Comparison of ENCODE assay signal across 14 cellular contexts in the genomic region with DNA sequence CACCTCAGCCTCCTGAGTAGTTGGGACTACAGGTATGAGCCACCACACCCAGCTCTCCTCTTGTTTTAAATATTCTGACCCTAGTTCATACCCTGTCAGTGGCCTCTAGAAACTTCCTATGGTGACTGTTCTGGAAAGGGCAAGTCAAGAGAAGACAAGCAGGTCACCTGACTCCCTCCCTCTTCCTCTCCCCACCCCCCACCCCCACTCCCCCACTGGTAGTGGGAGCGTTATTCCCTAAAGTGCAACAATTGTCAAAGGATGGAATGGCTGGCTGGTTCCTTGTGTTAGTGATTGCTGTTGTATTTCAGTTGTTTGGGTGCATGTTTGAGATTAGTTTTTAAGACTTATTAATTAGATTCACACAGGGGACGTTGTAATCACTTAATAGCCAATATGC.
DNase-seq lines count a peak whose midpoint lies in the region; TF ChIP-seq lines count a peak whose summit lies in the region.
"Had no signal": no experiment of that assay in that cellular context is flagged by ENCODE, and none has a peak within 500 bp of the region (broad histone marks: within the 10 kb centered on the region; RNA-seq: fewer than 3 reads in every experiment).

No MANE protein-coding gene starts in this region.

- POLR2A ChIA-PET in MCF 10A (lab: Yijun Ruan, JAX) = no interaction called here

- H3K9me3 Mint-ChIP-seq in MCF 10A (ENCODE audit: unreplicated experiment) = no peaks in the 10 kb centered on the region

- H3K4me3 ChIP-seq in breast epithelium (no peak overlapping the region), OCI-LY1 (ENCODE audit: low read depth, low read length, poor library complexity, severe bottlenecking) (no peak overlapping the region), iPS-20b (ENCODE audit: low read length) (peak overlapping the region; percentile 4; the same call in 1 of the 2 replicates), testis (no peak overlapping the region)
- H3K4me3 ChIP-seq: BLaER1 had no signal

- no peaks in the 10 kb centered on the region for H3K27me3 Mint-ChIP-seq in MCF 10A (ENCODE audit: insufficient read depth, unreplicated experiment)

- no peaks in the 10 kb centered on the region for H4K20me1 ChIP-seq in OCI-LY1 (ENCODE audit: insufficient read depth, low read length)
- H4K20me1 ChIP-seq: BLaER1 had no signal

- no peak overlapping the region for H3K4me2 ChIP-seq in OCI-LY1 (ENCODE audit: low read length)
- H3K4me2 ChIP-seq: BLaER1 had no signal

- TF ChIP-seq POLR2A in breast epithelium (IDR thresholded peaks at IDR 0.05) (no peak), testis (IDR thresholded peaks at IDR 0.05) (no peak)

- H3K27ac ChIP-seq in breast epithelium (no peak overlapping the region), OCI-LY1 (ENCODE audit: low read depth, low read length, poor library complexity, severe bottlenecking) (peak overlapping the region; percentile 99), iPS-20b (ENCODE audit: low read length) (no peak overlapping the region), testis (peak overlapping the region; percentile 44 to 70)
- H3K27ac ChIP-seq: 22Rv1, BLaER1 had no signal

- H3K4me3 Mint-ChIP-seq in MCF 10A (ENCODE audit: unreplicated experiment) = no peak overlapping the region
- H3K4me3 Mint-ChIP-seq: CD8-positive, alpha-beta memory T cell had no signal

- H3K9me3 ChIP-seq in breast epithelium = no peaks in the 10 kb centered on the region
- H3K9me3 ChIP-seq in OCI-LY1 (ENCODE audit: low read length) = no peaks in the 10 kb centered on the region
- H3K9me3 ChIP-seq in iPS-20b (ENCODE audit: insufficient read depth, low read depth, low read length) = peaks cover 13% of the 10 kb centered on the region; the same call in 1 of the 2 replicates
- no peaks in the 10 kb centered on the region for H3K9me3 ChIP-seq in testis

- intact Hi-C loops in MCF 10A (cut with micrococcal nuclease) (no loop called here), breast epithelium (cut with DNase I; ENCODE audit: low total_unique reads) (no loop called here), testis (cut with DNase I; ENCODE audit: low total_unique reads) (no loop called here)

- no peaks in the 10 kb centered on the region for H3K27me3 ChIP-seq in breast epithelium
- H3K27me3 ChIP-seq in OCI-LY1 (ENCODE audit: insufficient read depth, low read length) = no peaks in the 10 kb centered on the region
- no peaks in the 10 kb centered on the region for H3K27me3 ChIP-seq in iPS-20b (ENCODE audit: insufficient read depth, low read length)
- H3K27me3 ChIP-seq in testis = no peaks in the 10 kb centered on the region
- H3K27me3 ChIP-seq: BLaER1 had no signal

- H3K4me1 ChIP-seq in breast epithelium (no peaks in the 10 kb centered on the region), OCI-LY1 (ENCODE audit: insufficient read depth, low read length, severe bottlenecking) (peaks cover 99% of the 10 kb centered on the region), iPS-20b (ENCODE audit: insufficient read depth, low read length) (peaks cover 35% of the 10 kb centered on the region), testis (peaks cover 68% of the 10 kb centered on the region)

- TF ChIP-seq CTCF in MCF 10A (IDR thresholded peaks at IDR 0.05; ENCODE audit: unreplicated experiment) (no peak), breast epithelium (IDR thresholded peaks at IDR 0.05) (no peak), OCI-LY1 (IDR thresholded peaks at IDR 0.05; ENCODE audit: low read length) (no peak), testis (IDR thresholded peaks at IDR 0.05) (no peak)

- DNase-seq in MCF 10A (ENCODE audit: unreplicated experiment) (no peak), breast epithelium (ENCODE audit: low spot score in 2 of 2) (no peak), testis (peak; percentile 58), RKO (ENCODE audit: low spot score) (no peak), 8988T (no peak)
- no peak for DNase-seq in activated naive CD4-positive, alpha-beta T cell treated with Interleukin-2 at 50 U/mL for 16 hours
- DNase-seq: AML-193; CD8-positive, alpha-beta memory T cell; DMS53; GF-D8 had no signal

- no peak overlapping the region for H3K9ac ChIP-seq in OCI-LY1 (ENCODE audit: low read length)
- H3K9ac ChIP-seq in iPS-20b (ENCODE audit: low read depth, low read length) = no peak overlapping the region
- H3K9ac ChIP-seq: BLaER1 had no signal

- H2AFZ ChIP-seq in OCI-LY1 (ENCODE audit: low read length) = no peak overlapping the region

- BruUV-seq in MCF 10A (replicated peaks; lab: Mats Ljungman, UMichigan) = no TSS peak

- CTCF ChIA-PET in MCF 10A (lab: Yijun Ruan, JAX) = interaction anchor here (0.5 kb wide), 1 partner anchor 22 kb away, joined by 3 read pairs; no protein-coding TSS in a partner anchor

- peaks cover 6% of the 10 kb centered on the region for H3K36me3 Mint-ChIP-seq in MCF 10A (ENCODE audit: insufficient read depth, unreplicated experiment)

- no peaks in the 10 kb centered on the region for H3F3A ChIP-seq in OCI-LY1 (ENCODE audit: insufficient read depth, low read length)

- 24 to 55% methylated on average over 2 of the region's 2 CpGs for WGBS in testis, 2 donors

- peaks cover 23% of the 10 kb centered on the region for H3K79me2 ChIP-seq in OCI-LY1 (ENCODE audit: insufficient read depth, low read length)

- no peaks in the 10 kb centered on the region for H3K9me2 ChIP-seq in OCI-LY1 (ENCODE audit: low read depth, low read length)

- H3K36me3 ChIP-seq in breast epithelium (no peaks in the 10 kb centered on the region), OCI-LY1 (ENCODE audit: insufficient read depth, low read length) (no peaks in the 10 kb centered on the region), iPS-20b (ENCODE audit: insufficient read depth, low read depth, low read length) (peaks cover 10% of the 10 kb centered on the region; the same call in 1 of the 2 replicates), testis (ENCODE audit: low read depth, missing control alignments) (no peaks in the 10 kb centered on the region)
- H3K36me3 ChIP-seq: BLaER1 had no signal

- H3K4me1 Mint-ChIP-seq in MCF 10A (ENCODE audit: insufficient read depth, unreplicated experiment) = peaks cover 14% of the 10 kb centered on the region

- peak overlapping the region; percentile 57 for H3K27ac Mint-ChIP-seq in MCF 10A (ENCODE audit: low read depth, unreplicated experiment)

Comparison
In these comparisons a context has a peak if more than half of its experiments do, and no peak if none do; other contexts are left out.
1. H3K27ac ChIP-seq: peak in OCI-LY1 (single experiment) and testis (2 of 2); none in breast epithelium (0 of 2) and iPS-20b (single experiment).